In genomic region chrX:50100188-50100587, GRCh38 we compare ENCODE assay signal across 8 cellular contexts.
DNase-seq lines count a peak whose midpoint lies in the region; ATAC-seq and TF ChIP-seq lines count a peak whose summit lies in the region.
"Had no signal": no experiment of that assay in that cellular context is flagged by ENCODE, and none has a peak within 500 bp of the region (broad histone marks: within the 10 kb centered on the region; RNA-seq: fewer than 3 reads in every experiment).

No MANE protein-coding gene starts in this region.

- H3K9ac ChIP-seq in endodermal cell (ENCODE audit: extremely low read depth, low read length, poor library complexity, severe bottlenecking) (no peak overlapping the region), trophoblast cell (ENCODE audit: low read length) (no peak overlapping the region)

- H3K27ac ChIP-seq in endodermal cell (ENCODE audit: low read depth, low read length), result no peak overlapping the region
- peak overlapping the region; percentile 17 for H3K27ac ChIP-seq in trophoblast cell (ENCODE audit: low read depth, low read length)

- H3K27me3 ChIP-seq in endodermal cell (ENCODE audit: control insufficient read depth, insufficient read depth, low read length, poor library complexity, severe bottlenecking), result no peaks in the 10 kb centered on the region
- H3K27me3 ChIP-seq in trophoblast cell (ENCODE audit: insufficient read depth, low read length), result no peaks in the 10 kb centered on the region

- H2BK120ac ChIP-seq in trophoblast cell (ENCODE audit: insufficient read depth, low read length, poor library complexity), result no peak overlapping the region

- no peak for TF ChIP-seq POLR2A in NB4 (IDR thresholded peaks at IDR 0.05; ENCODE audit: extremely low read depth, insufficient read length)

- H3K4me1 Mint-ChIP-seq in endodermal cell (peaks cover 2% of the 10 kb centered on the region), T-helper 17 cell (no peaks in the 10 kb centered on the region)
- H3K4me1 Mint-ChIP-seq: activated CD4-positive, alpha-beta T cell treated with anti-CD3 and anti-CD28 coated beads, Interleukin-2, amount 10 ng/mL, durations not matched to agents 24 days and 14 days had no signal

- DNase-seq in GM12864 (ENCODE audit: low read depth) (no peak), NB4 (ENCODE audit: low read depth) (peak; percentile 22), endodermal cell (peak; percentile 53), trophoblast cell (peak in 1 of 2 donors; percentile 40), T-helper 17 cell (no peak), islet precursor cell (no peak)
- DNase-seq: activated CD4-positive, alpha-beta T cell treated with anti-CD3 and anti-CD28 coated beads, Interleukin-2, amount 10 ng/mL, durations not matched to agents 24 days and 14 days had no signal

- H2BK12ac ChIP-seq in trophoblast cell (ENCODE audit: low read length), result no peak overlapping the region

- no peak overlapping the region for H2BK5ac ChIP-seq in trophoblast cell (ENCODE audit: low read depth, low read length, poor library complexity)

- TF ChIP-seq CTCF in GM12864 (IDR thresholded peaks at IDR 0.05; ENCODE audit: low read depth, low read length, missing control alignments), result peak; percentile 10
- no peak for TF ChIP-seq CTCF in NB4 (IDR thresholded peaks at IDR 0.05; ENCODE audit: low read depth, low read length)
- peak; percentile 72 for TF ChIP-seq CTCF in endodermal cell (conservative IDR thresholded peaks at IDR 0.05)

- peaks cover 10% of the 10 kb centered on the region for H3K79me1 ChIP-seq in trophoblast cell (ENCODE audit: low read length)

- no peak overlapping the region for H3K18ac ChIP-seq in trophoblast cell (ENCODE audit: low read length)

- H3K27me3 Mint-ChIP-seq in endodermal cell (ENCODE audit: insufficient read depth) (no peaks in the 10 kb centered on the region), T-helper 17 cell (no peaks in the 10 kb centered on the region)
- H3K27me3 Mint-ChIP-seq: activated CD4-positive, alpha-beta T cell treated with anti-CD3 and anti-CD28 coated beads, Interleukin-2, amount 10 ng/mL, durations not matched to agents 24 days and 14 days had no signal

- H3K36me3 Mint-ChIP-seq in endodermal cell (ENCODE audit: low read depth) (peaks cover 1% of the 10 kb centered on the region), T-helper 17 cell (ENCODE audit: low read depth) (no peaks in the 10 kb centered on the region)

- no peak overlapping the region for H3K4me3 ChIP-seq in GM12864 (ENCODE audit: low read depth, low read length)
- H3K4me3 ChIP-seq in NB4 (ENCODE audit: low read depth, low read length), result no peak overlapping the region
- H3K4me3 ChIP-seq in endodermal cell (ENCODE audit: low read length), result no peak overlapping the region
- no peak overlapping the region for H3K4me3 ChIP-seq in trophoblast cell (ENCODE audit: low read depth, low read length)

- no peak overlapping the region for H4K12ac ChIP-seq in trophoblast cell (ENCODE audit: low read depth, low read length)

- H3K4me3 Mint-ChIP-seq in endodermal cell, result no peak overlapping the region
- no peak overlapping the region for H3K4me3 Mint-ChIP-seq in T-helper 17 cell
- H3K4me3 Mint-ChIP-seq: activated CD4-positive, alpha-beta T cell treated with anti-CD3 and anti-CD28 coated beads, Interleukin-2, amount 10 ng/mL, durations not matched to agents 24 days and 14 days had no signal

- no peak overlapping the region for H3K14ac ChIP-seq in trophoblast cell (ENCODE audit: low read length)

- H3K79me2 ChIP-seq in trophoblast cell (ENCODE audit: control insufficient read depth, insufficient read depth, low read length, poor library complexity), result no peaks in the 10 kb centered on the region

- H3K9me3 ChIP-seq in endodermal cell (ENCODE audit: control insufficient read depth, low read length) (no peaks in the 10 kb centered on the region), trophoblast cell (ENCODE audit: insufficient read depth, low read depth, low read length) (no peaks in the 10 kb centered on the region), T-helper 17 cell (ENCODE audit: control insufficient read depth, low read length, poor library complexity, severe bottlenecking) (no peaks in the 10 kb centered on the region)

- WGBS in endodermal cell (ENCODE audit: insufficient coverage in 1 of 2, insufficient read length in 1 of 2), 2 experiments, result 70% methylated on average over 2 of the region's 3 CpGs; no CpG with 5 or more reads in 1 of the 2 experiments
- WGBS in trophoblast cell (ENCODE audit: extremely low coverage, insufficient coverage, insufficient read length), result no CpG with 5 or more reads among the region's 3 CpGs

- peaks cover 55% of the 10 kb centered on the region for H3K9me3 Mint-ChIP-seq in endodermal cell
- H3K9me3 Mint-ChIP-seq: activated CD4-positive, alpha-beta T cell treated with anti-CD3 and anti-CD28 coated beads, Interleukin-2, amount 10 ng/mL, durations not matched to agents 24 days and 14 days had no signal

- H2AK5ac ChIP-seq in trophoblast cell (ENCODE audit: low read length), result no peak overlapping the region

- ATAC-seq in T-helper 17 cell (no peak), HG03521 (IDR thresholded peaks at IDR 0.05; ENCODE audit: unreplicated experiment) (no peak)

- H4K91ac ChIP-seq in trophoblast cell (ENCODE audit: low read depth, low read length), result no peak overlapping the region

- H3K27ac Mint-ChIP-seq in endodermal cell, result no peak overlapping the region
- no peak overlapping the region for H3K27ac Mint-ChIP-seq in T-helper 17 cell
- H3K27ac Mint-ChIP-seq: activated CD4-positive, alpha-beta T cell treated with anti-CD3 and anti-CD28 coated beads, Interleukin-2, amount 10 ng/mL, durations not matched to agents 24 days and 14 days had no signal

- H2AFZ ChIP-seq in trophoblast cell (ENCODE audit: insufficient read depth, low read length, poor library complexity), result no peak overlapping the region

- H3K4ac ChIP-seq in trophoblast cell (ENCODE audit: low read depth, low read length), result no peak overlapping the region

- no peak overlapping the region for H3K23ac ChIP-seq in trophoblast cell (ENCODE audit: low read length)

- no peak overlapping the region for H4K8ac ChIP-seq in trophoblast cell (ENCODE audit: low read depth, low read length)

- no peaks in the 10 kb centered on the region for H3K4me1 ChIP-seq in endodermal cell (ENCODE audit: control insufficient read depth, insufficient read depth, low read length)
- H3K4me1 ChIP-seq in trophoblast cell (ENCODE audit: control insufficient read depth in 1 of 2, insufficient read depth in 2 of 2, low read length in 2 of 2), result peaks cover 0 to 4% of the 10 kb centered on the region in 2 experiments

- H3K36me3 ChIP-seq in endodermal cell (ENCODE audit: control insufficient read depth, insufficient read depth, low read length) (no peaks in the 10 kb centered on the region), trophoblast cell (ENCODE audit: control insufficient read depth in 1 of 2, insufficient read depth in 2 of 2, low read length in 2 of 2) (peaks cover 0 to 1% of the 10 kb centered on the region in 2 experiments)

- no peak overlapping the region for H3K4me2 ChIP-seq in trophoblast cell (ENCODE audit: low read length)

Comparison
In these comparisons a context has a peak if more than half of its experiments do, and no peak if none do; other contexts are left out.
1. DNase-seq: peak in NB4 (single experiment) and endodermal cell (single experiment); none in GM12864 (single experiment), T-helper 17 cell (0 of 3) and islet precursor cell (single experiment).